In genomic region chr1:206555473-206555935, GRCh38 we compare ENCODE assay signal across 9 cellular contexts. TPM values are rescaled to one million over a fixed set of nuclear protein-coding genes. Genes with fewer than 3 reads are reported as not detected.
A peak's percentile ranks its signal among the peaks of the same experiment; 100 is the strongest.
DNase-seq lines count a peak whose midpoint lies in the region; ATAC-seq lines count a peak whose summit lies in the region.
"Had no signal": no experiment of that assay in that cellular context is flagged by ENCODE, and none has a peak within 500 bp of the region (broad histone marks: within the 10 kb centered on the region; RNA-seq: fewer than 3 reads in every experiment).

No MANE protein-coding gene starts in this region.

- peak overlapping the region; percentile 95 for H3K4me3 Mint-ChIP-seq in T-helper 17 cell
- peak overlapping the region; percentile 92 to 94 for H3K4me3 Mint-ChIP-seq in effector memory CD8-positive, alpha-beta T cell

- H3K36me3 Mint-ChIP-seq in T-helper 17 cell (ENCODE audit: low read depth) = no peaks in the 10 kb centered on the region
- H3K36me3 Mint-ChIP-seq in effector memory CD8-positive, alpha-beta T cell (ENCODE audit: insufficient read depth) = peaks cover 39% of the 10 kb centered on the region

- peak; percentile 17 for ATAC-seq in T-helper 17 cell
- peak; percentile 6 for ATAC-seq in effector memory CD8-positive, alpha-beta T cell (replicated peaks)
- no peak for ATAC-seq in HG02840 (IDR thresholded peaks at IDR 0.05; ENCODE audit: low FRiP score, unreplicated experiment)

- H3K9me3 Mint-ChIP-seq in effector memory CD8-positive, alpha-beta T cell = no peaks in the 10 kb centered on the region

- H3K4me1 Mint-ChIP-seq in T-helper 17 cell = peaks cover 57% of the 10 kb centered on the region
- H3K4me1 Mint-ChIP-seq in effector memory CD8-positive, alpha-beta T cell (ENCODE audit: low read depth in 2 of 2) = peaks cover 65 to 75% of the 10 kb centered on the region in 2 donors

- no peaks in the 10 kb centered on the region for H3K27me3 Mint-ChIP-seq in T-helper 17 cell
- no peaks in the 10 kb centered on the region for H3K27me3 Mint-ChIP-seq in effector memory CD8-positive, alpha-beta T cell

- DNase-seq in ELF-1 (ENCODE audit: low read depth, low spot score) (peak; percentile 61), T-helper 17 cell (peak in 1 of 3 donors; percentile 21), occipital lobe (lab: John Stamatoyannopoulos, UW) (peak; percentile 71), NCI-H524 treated with DMSO at 0.1 percent for 48 hours (lab: John Stamatoyannopoulos, UW) (no peak), NCI-H187 treated with DMSO at 0.1 percent for 48 hours (lab: John Stamatoyannopoulos, UW) (no peak), HCEC 1CT (no peak)
- DNase-seq in effector memory CD8-positive, alpha-beta T cell = peak in 2 of 3 experiments; percentile 26 to 33

- H3K9me3 ChIP-seq in T-helper 17 cell (ENCODE audit: control insufficient read depth, low read length, poor library complexity, severe bottlenecking) = no peaks in the 10 kb centered on the region
- H3K9me3 ChIP-seq: SJSA1 had no signal

- H3K27ac Mint-ChIP-seq in T-helper 17 cell = peak overlapping the region; percentile 100
- peak overlapping the region; percentile 94 to 95 for H3K27ac Mint-ChIP-seq in effector memory CD8-positive, alpha-beta T cell

RNA-seq across cellular contexts. Expression of gene RASSF5, which starts 48.2 kb away (rescaled TPM):
- 100 to 1,000 TPM; 177 to 188 TPM for total RNA-seq in T-helper 17 cell
- 0.62 TPM for total RNA-seq in occipital lobe

RNA-seq across cellular contexts. Expression of gene EIF2D, which starts 56.8 kb away (rescaled TPM):
- total RNA-seq in T-helper 17 cell (10 to 100 TPM; 43.6 to 45.4 TPM), occipital lobe (12.5 TPM)

Comparison
In these comparisons a context has a peak if more than half of its experiments do, and no peak if none do; other contexts are left out.
1. DNase-seq: peak in ELF-1 (single experiment), effector memory CD8-positive, alpha-beta T cell (2 of 3) and occipital lobe (single experiment); none in NCI-H524 treated with DMSO at 0.1 percent for 48 hours (single experiment), NCI-H187 treated with DMSO at 0.1 percent for 48 hours (single experiment) and HCEC 1CT (single experiment).
2. RNA of gene RASSF5, which starts 48.2 kb away (total RNA-seq): 177 to 188 TPM in T-helper 17 cell; 0.62 TPM in occipital lobe (single experiment); every median in the first group is over 100 times any median in the second.